38 cellular contexts compared by ENCODE assay signal in genomic region chr2:206727287-206727686, GRCh38. TPM values are rescaled to one million over a fixed set of nuclear protein-coding genes. Genes with fewer than 3 reads are reported as not detected.
"Had no signal": no experiment of that assay in that cellular context is flagged by ENCODE, and none has a peak within 500 bp of the region (broad histone marks: within the 10 kb centered on the region; RNA-seq: fewer than 3 reads in every experiment).

No MANE protein-coding gene starts in this region.

- H3K9me3 ChIP-seq: MG63 had no signal

- H3K36me3 ChIP-seq: MG63 had no signal

- H3K4me3 ChIP-seq: MG63 had no signal

- DNase-seq: Karpas-422, Kasumi-1, MG63, MM.1S, MV-4-11, NCI-H1048, NCI-H1092, NCI-H1092 treated with DMSO at 0.1 percent for 48 hours, NCI-H1105, NCI-H1105 treated with DMSO at 0.1 percent for 48 hours, NCI-H1417, NCI-H1417 treated with DMSO at 0.1 percent for 48 hours, NCI-H1436, NCI-H1436 treated with DMSO at 0.1 percent for 48 hours, NCI-H146, NCI-H1694, NCI-H1694 treated with DMSO at 0.1 percent for 48 hours, NCI-H187, NCI-H187 treated with DMSO at 0.1 percent for 48 hours, NCI-H1930, NCI-H2029, NCI-H2029 treated with DMSO at 0.1 percent for 48 hours, NCI-H2081, NCI-H2081 treated with DMSO at 0.1 percent for 48 hours, NCI-H2107, NCI-H2171, NCI-H2171 treated with DMSO at 0.1 percent for 48 hours, NCI-H2227 treated with DMSO at 0.1 percent for 48 hours, NCI-H226, NCI-H345, NCI-H446, NCI-H446 treated with DMSO at 0.1 percent for 48 hours, NCI-H510A, NCI-H510A treated with DMSO at 0.1 percent for 48 hours had no signal

RNA-seq across cellular contexts. Expression of gene DYTN, which starts 9.1 kb away (rescaled TPM):
- total RNA-seq: LHCN-M2, M059J, MCF 10A, NCI-H460 had no signal
